In genomic region chr3:64888840-64889239, GRCh38 we compare ENCODE assay signal across 17 cellular contexts.
DNase-seq lines count a peak whose midpoint lies in the region; ATAC-seq, FAIRE-seq and TF ChIP-seq lines count a peak whose summit lies in the region.
"Had no signal": no experiment of that assay in that cellular context is flagged by ENCODE, and none has a peak within 500 bp of the region (broad histone marks: within the 10 kb centered on the region; RNA-seq: fewer than 3 reads in every experiment).

No MANE protein-coding gene starts in this region.

- H3K36me3 ChIP-seq in BLaER1 treated with 17β-estradiol and CSF1 and Interleukin-3, amounts not matched to agents 10 nM and 100 nM: no peaks in the 10 kb centered on the region
- no peaks in the 10 kb centered on the region for H3K36me3 ChIP-seq in sigmoid colon
- no peaks in the 10 kb centered on the region for H3K36me3 ChIP-seq in effector memory CD4-positive, alpha-beta T cell (ENCODE audit: control insufficient read depth, insufficient read depth, low read length)

- H3K4me2 ChIP-seq in BLaER1 treated with 17β-estradiol and CSF1 and Interleukin-3, amounts not matched to agents 10 nM and 100 nM: peak overlapping the region in 6 of 11 experiments; percentile 49 to 85 (median 71); a peak in 11 of 22 replicates

- intact Hi-C loops in sigmoid colon (cut with DNase I): no loop called here

- H3K9me3 ChIP-seq in BLaER1 treated with 17β-estradiol and CSF1 and Interleukin-3, amounts not matched to agents 10 nM and 100 nM (replicated peaks in 1 of 11): peaks cover 0 to 12% (median 4%) of the 10 kb centered on the region in 11 experiments; a peak in 4 of 22 replicates
- H3K9me3 ChIP-seq in sigmoid colon: no peaks in the 10 kb centered on the region
- H3K9me3 ChIP-seq in effector memory CD4-positive, alpha-beta T cell (ENCODE audit: control insufficient read depth, low read length): no peaks in the 10 kb centered on the region
- H3K9me3 ChIP-seq: Caco-2 had no signal

- TF ChIP-seq CTCF in sigmoid colon (IDR thresholded peaks at IDR 0.05): no peak

- FAIRE-seq in RCC 7860 (lab: Jason Lieb, UNC): no peak
- FAIRE-seq: GM18507 had no signal

- peaks cover 13 to 40% (median 17%) of the 10 kb centered on the region in 10 experiments for H3K4me1 ChIP-seq in BLaER1 treated with 17β-estradiol and CSF1 and Interleukin-3, amounts not matched to agents 10 nM and 100 nM
- H3K4me1 ChIP-seq in sigmoid colon: peaks cover 0 to 43% (median 34%) of the 10 kb centered on the region in 4 donors
- no peaks in the 10 kb centered on the region for H3K4me1 ChIP-seq in effector memory CD4-positive, alpha-beta T cell (ENCODE audit: control insufficient read depth, insufficient read depth, low read length, poor library complexity, severe bottlenecking)
- H3K4me1 ChIP-seq: Caco-2 had no signal

- no peak for TF ChIP-seq EP300 in sigmoid colon (IDR thresholded peaks at IDR 0.05)

- no peak for ATAC-seq in GM18517 (IDR thresholded peaks at IDR 0.05; ENCODE audit: unreplicated experiment)
- no peak for ATAC-seq in GM18867 (IDR thresholded peaks at IDR 0.05; ENCODE audit: unreplicated experiment)

- no peaks in the 10 kb centered on the region for H4K20me1 ChIP-seq in BLaER1 treated with 17β-estradiol and CSF1 and Interleukin-3, amounts not matched to agents 10 nM and 100 nM

- peak; percentile 33 for DNase-seq in astrocyte of the hippocampus (ENCODE audit: low read depth, low spot score)
- peak; percentile 5 for DNase-seq in fibroblast of peridontal ligament (ENCODE audit: extremely low read depth)
- DNase-seq in sigmoid colon: no peak
- no peak for DNase-seq in RCC 7860 (ENCODE audit: low spot score)
- no peak for DNase-seq in effector memory CD4-positive, alpha-beta T cell
- DNase-seq: Caco-2, DMS53, GM23248, KBM-7, NCI-H146, NCI-H2081 treated with DMSO at 0.1 percent for 48 hours, NCI-H524 treated with DMSO at 0.1 percent for 48 hours, RPMI8226 had no signal

- H3K9ac ChIP-seq in BLaER1 treated with 17β-estradiol and CSF1 and Interleukin-3, amounts not matched to agents 10 nM and 100 nM: no peak overlapping the region
- H3K9ac ChIP-seq: GM23248 had no signal

- no peak for TF ChIP-seq POLR2A in sigmoid colon (IDR thresholded peaks at IDR 0.05)

- H3K27ac ChIP-seq in BLaER1 treated with 17β-estradiol and CSF1 and Interleukin-3, amounts not matched to agents 10 nM and 100 nM: 0 out of 22 replicates have a peak overlapping the region, but pooled peaks of 1 of the 11 experiments have one; percentile 1
- peak overlapping the region; percentile 37 to 70 (median 48) for H3K27ac ChIP-seq in sigmoid colon
- no peak overlapping the region for H3K27ac ChIP-seq in effector memory CD4-positive, alpha-beta T cell (ENCODE audit: insufficient read depth, low read length, poor library complexity, severe bottlenecking)
- H3K27ac ChIP-seq: GM23248 had no signal

- H3K4me3 ChIP-seq in BLaER1 treated with 17β-estradiol and CSF1 and Interleukin-3, amounts not matched to agents 10 nM and 100 nM: no peak overlapping the region
- no peak overlapping the region for H3K4me3 ChIP-seq in sigmoid colon
- H3K4me3 ChIP-seq in effector memory CD4-positive, alpha-beta T cell (ENCODE audit: insufficient read depth, low read depth, low read length, poor library complexity, severe bottlenecking): no peak overlapping the region
- H3K4me3 ChIP-seq: GM23248 had no signal

- 76 to 79% methylated on average over 2 of the region's 2 CpGs for WGBS in sigmoid colon, 2 donors

- no peaks in the 10 kb centered on the region for H3K27me3 ChIP-seq in BLaER1 treated with 17β-estradiol and CSF1 and Interleukin-3, amounts not matched to agents 10 nM and 100 nM
- no peaks in the 10 kb centered on the region for H3K27me3 ChIP-seq in sigmoid colon
- no peaks in the 10 kb centered on the region for H3K27me3 ChIP-seq in effector memory CD4-positive, alpha-beta T cell (replicated peaks; ENCODE audit: control insufficient read depth, insufficient read depth, low read length, poor library complexity, severe bottlenecking)

Comparison
In these comparisons a context has a peak if more than half of its experiments do, and no peak if none do; other contexts are left out.
1. DNase-seq: peak in astrocyte of the hippocampus (single experiment) and fibroblast of peridontal ligament (single experiment); none in sigmoid colon (single experiment), RCC 7860 (single experiment) and effector memory CD4-positive, alpha-beta T cell (0 of 3).